ENCODE assay signal across 8 cellular contexts in genomic region chr7:149195180-149196150, GRCh38. TPM values are rescaled to one million over a fixed set of nuclear protein-coding genes. Genes with fewer than 3 reads are reported as not detected.
DNase-seq lines count a peak whose midpoint lies in the region; ATAC-seq and TF ChIP-seq lines count a peak whose summit lies in the region.

ZNF282 (plus strand) TSS chr7:149195546; CDS start chr7:149195590, 44 bp downstream.

- H3K4me3 ChIP-seq in GM12865 (ENCODE audit: low read depth, low read length): peak within 1 kb of the TSS; percentile 94
- peak within 1 kb of the TSS; percentile 64 to 96 (median 84) for H3K4me3 ChIP-seq in upper lobe of left lung

- no peaks in the 10 kb centered on the region for H3K9me3 Mint-ChIP-seq in activated naive CD8-positive, alpha-beta T cell treated with anti-CD3 and anti-CD28 coated beads, Interleukin-2, amount 50 U/mL, for 24 hours

- ATAC-seq in HG02588 (IDR thresholded peaks at IDR 0.05; ENCODE audit: unreplicated experiment): peak; percentile 91
- ATAC-seq in activated naive CD8-positive, alpha-beta T cell treated with anti-CD3 and anti-CD28 coated beads, Interleukin-2, amount 50 U/mL, for 24 hours: peak; percentile 95
- peak; percentile 96 to 98 for ATAC-seq in upper lobe of left lung (ENCODE audit: low FRiP score in 2 of 2)

- H3K4me1 ChIP-seq in upper lobe of left lung: peaks cover 21 to 26% (median 23%) of the 10 kb centered on the region in 4 donors

- DNase-seq in GM12865 (ENCODE audit: low read depth): peak; percentile 88
- DNase-seq in NCI-H1048 (lab: John Stamatoyannopoulos, UW): peak; percentile 34
- peak; percentile 57 to 88 for DNase-seq in SW 1271 (lab: John Stamatoyannopoulos, UW)
- peak; percentile 86 for DNase-seq in activated naive CD8-positive, alpha-beta T cell treated with anti-CD3 and anti-CD28 coated beads, Interleukin-2, amount 50 U/mL, for 24 hours
- peak; percentile 95 for DNase-seq in cardiac septum (ENCODE audit: low spot score)
- peak; percentile 88 for DNase-seq in pons (ENCODE audit: low spot score)
- DNase-seq in upper lobe of left lung: peak; percentile 94 to 96

- H3K27ac ChIP-seq in upper lobe of left lung: peak within 1 kb of the TSS; percentile 87 to 95 (median 91)

- TF ChIP-seq POLR2A in upper lobe of left lung (IDR thresholded peaks at IDR 0.05): peak in 3 of 4 donors; percentile 31 to 69 (median 34)

- no peaks in the 10 kb centered on the region for H3K27me3 ChIP-seq in upper lobe of left lung

- H3K9me3 ChIP-seq in upper lobe of left lung: no peaks in the 10 kb centered on the region

- H3K36me3 ChIP-seq in upper lobe of left lung: peaks cover 16 to 25% (median 23%) of the 10 kb centered on the region in 4 donors

- H3K27me3 Mint-ChIP-seq in activated naive CD8-positive, alpha-beta T cell treated with anti-CD3 and anti-CD28 coated beads, Interleukin-2, amount 50 U/mL, for 24 hours: no peaks in the 10 kb centered on the region

- H3K27ac Mint-ChIP-seq in activated naive CD8-positive, alpha-beta T cell treated with anti-CD3 and anti-CD28 coated beads, Interleukin-2, amount 50 U/mL, for 24 hours: peak within 1 kb of the TSS; percentile 95

- intact Hi-C loops in cardiac septum (cut with DNase I): loop anchor here (5.0 kb wide), 1 partner anchor 48 kb away; the partner anchor contains the start of gene ZNF398

- TF ChIP-seq EP300 in upper lobe of left lung (IDR thresholded peaks at IDR 0.05): no peak

- WGBS in upper lobe of left lung, 2 donors: 0 to 1% methylated on average over 15 to 62 of the region's 97 CpGs

- peaks cover 34% of the 10 kb centered on the region for H3K36me3 Mint-ChIP-seq in activated naive CD8-positive, alpha-beta T cell treated with anti-CD3 and anti-CD28 coated beads, Interleukin-2, amount 50 U/mL, for 24 hours (ENCODE audit: low read depth)

- peak; percentile 57 for TF ChIP-seq CTCF in GM12865 (IDR thresholded peaks at IDR 0.05; ENCODE audit: insufficient read depth, low read depth, low read length, missing control alignments)
- TF ChIP-seq CTCF in upper lobe of left lung (IDR thresholded peaks at IDR 0.05): peak; percentile 57 to 76 (median 67)

- H3K4me1 Mint-ChIP-seq in activated naive CD8-positive, alpha-beta T cell treated with anti-CD3 and anti-CD28 coated beads, Interleukin-2, amount 50 U/mL, for 24 hours: peaks cover 47% of the 10 kb centered on the region

- H3K4me3 Mint-ChIP-seq in activated naive CD8-positive, alpha-beta T cell treated with anti-CD3 and anti-CD28 coated beads, Interleukin-2, amount 50 U/mL, for 24 hours: peak within 1 kb of the TSS; percentile 94

RNA-seq across cellular contexts. Expression of gene ZNF282, which starts in this region (rescaled TPM):
- total RNA-seq in cardiac septum: 12.6 TPM
- 10 to 100 TPM; 20.7 to 35.6 (median 26.7) TPM for total RNA-seq in upper lobe of left lung

Comparison
In these comparisons a context has a peak if more than half of its experiments do, and no peak if none do; other contexts are left out.
1. Peak in every context shown above with its lines: DNase-seq, ATAC-seq, H3K4me3 ChIP-seq and H3K27ac ChIP-seq.
2. DNase-seq: peak in every context shown above with its lines; median percentile 95 in cardiac septum; 95 in upper lobe of left lung; 88 in GM12865; 88 in pons; 86 in activated naive CD8-positive, alpha-beta T cell treated with anti-CD3 and anti-CD28 coated beads, Interleukin-2, amount 50 U/mL, for 24 hours; 72 in SW 1271; 34 in NCI-H1048.